ENCODE assay signal across 1 cellular context in the genomic region with DNA sequence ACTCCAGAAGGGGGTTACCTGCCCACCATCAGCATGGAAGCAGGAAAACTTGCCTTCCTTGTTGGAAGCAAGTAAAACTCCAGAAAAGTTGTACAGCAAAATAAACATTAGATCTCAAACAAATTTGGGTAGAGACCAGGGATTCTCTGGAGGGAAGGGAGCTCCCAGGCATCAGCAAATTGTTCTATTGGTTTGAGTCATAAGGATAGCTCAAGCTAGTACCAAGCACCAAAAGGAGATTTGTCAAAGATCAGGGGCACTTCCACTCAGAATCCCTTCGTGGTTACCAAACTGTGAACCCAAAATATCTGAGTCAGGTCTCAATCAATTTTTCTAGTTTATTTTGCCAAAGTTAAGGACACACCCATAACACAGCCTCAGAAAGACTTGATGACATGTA.
TF ChIP-seq lines count a peak whose summit lies in the region.

No MANE protein-coding gene starts in this region.

TF ChIP-seq in K562, 482 proteins besides CTCF, POLR2A, EP300 and RAD21:
- no peak for TF ChIP-seq ZSCAN32 (CRISPR knock-in tag; IDR thresholded peaks at IDR 0.05)
- no peak for TF ChIP-seq SNIP1 (IDR thresholded peaks at IDR 0.05; ENCODE audit: low read depth)
- TF ChIP-seq TFAM (CRISPR knock-in tag; conservative IDR thresholded peaks at IDR 0.05), result no peak
- TF ChIP-seq, protein P1, sequence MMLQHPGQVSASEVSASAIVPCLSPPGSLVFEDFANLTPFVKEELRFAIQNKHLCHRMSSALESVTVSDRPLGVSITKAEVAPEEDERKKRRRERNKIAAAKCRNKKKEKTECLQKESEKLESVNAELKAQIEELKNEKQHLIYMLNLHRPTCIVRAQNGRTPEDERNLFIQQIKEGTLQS (IDR thresholded peaks at IDR 0.05), result no peak
- TF ChIP-seq, protein P1 (CRISPR knock-in tag; conservative IDR thresholded peaks at IDR 0.05), result no peak
- TF ChIP-seq, protein P2, sequence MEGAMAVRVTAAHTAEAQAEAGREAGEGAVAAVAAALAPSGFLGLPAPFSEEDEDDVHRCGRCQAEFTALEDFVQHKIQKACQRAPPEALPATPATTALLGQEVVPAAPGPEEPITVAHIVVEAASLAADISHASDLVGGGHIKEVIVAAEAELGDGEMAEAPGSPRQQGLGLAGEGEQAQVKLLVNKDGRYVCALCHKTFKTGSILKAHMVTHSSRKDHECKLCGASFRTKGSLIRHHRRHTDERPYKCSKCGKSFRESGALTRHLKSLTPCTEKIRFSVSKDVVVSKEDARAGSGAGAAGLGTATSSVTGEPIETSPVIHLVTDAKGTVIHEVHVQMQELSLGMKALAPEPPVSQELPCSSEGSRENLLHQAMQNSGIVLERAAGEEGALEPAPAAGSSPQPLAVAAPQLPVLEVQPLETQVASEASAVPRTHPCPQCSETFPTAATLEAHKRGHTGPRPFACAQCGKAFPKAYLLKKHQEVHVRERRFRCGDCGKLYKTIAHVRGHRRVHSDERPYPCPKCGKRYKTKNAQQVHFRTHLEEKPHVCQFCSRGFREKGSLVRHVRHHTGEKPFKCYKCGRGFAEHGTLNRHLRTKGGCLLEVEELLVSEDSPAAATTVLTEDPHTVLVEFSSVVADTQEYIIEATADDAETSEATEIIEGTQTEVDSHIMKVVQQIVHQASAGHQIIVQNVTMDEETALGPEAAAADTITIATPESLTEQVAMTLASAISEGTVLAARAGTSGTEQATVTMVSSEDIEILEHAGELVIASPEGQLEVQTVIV (CRISPR knock-in tag; IDR thresholded peaks at IDR 0.05; ENCODE audit: borderline replicate concordance), result no peak
- TF ChIP-seq ARHGAP35 (IDR thresholded peaks at IDR 0.05; ENCODE audit: partially characterized antibody), result no peak
